In genomic region chr3:111538687-111539086, GRCh38 we compare ENCODE assay signal across 9 cellular contexts. TPM values are rescaled to one million over a fixed set of nuclear protein-coding genes. Genes with fewer than 3 reads are reported as not detected.
DNase-seq lines count a peak whose midpoint lies in the region; ATAC-seq and TF ChIP-seq lines count a peak whose summit lies in the region.
"Had no signal": no experiment of that assay in that cellular context is flagged by ENCODE, and none has a peak within 500 bp of the region (broad histone marks: within the 10 kb centered on the region; RNA-seq: fewer than 3 reads in every experiment).

No MANE protein-coding gene starts in this region.

- H3K4me3 Mint-ChIP-seq in activated T-cell treated with anti-CD3 and anti-CD28 coated beads, Interleukin-2, amount 50 U/mL, for 24 hours, result peak overlapping the region; percentile 70
- peak overlapping the region; percentile 86 for H3K4me3 Mint-ChIP-seq in T-helper 2 cell treated with Interferon-gamma antibody and Interleukin-4, amounts not matched to agents 5 μg/mL and 100 μg/mL, for 36 hours

- peak overlapping the region; percentile 87 for H3K27ac Mint-ChIP-seq in activated T-cell treated with anti-CD3 and anti-CD28 coated beads, Interleukin-2, amount 50 U/mL, for 24 hours
- peak overlapping the region; percentile 89 for H3K27ac Mint-ChIP-seq in T-helper 2 cell treated with Interferon-gamma antibody and Interleukin-4, amounts not matched to agents 5 μg/mL and 100 μg/mL, for 36 hours

- peaks cover 6% of the 10 kb centered on the region for H3K36me3 Mint-ChIP-seq in activated T-cell treated with anti-CD3 and anti-CD28 coated beads, Interleukin-2, amount 50 U/mL, for 24 hours (ENCODE audit: low read depth)
- peaks cover 12% of the 10 kb centered on the region for H3K36me3 Mint-ChIP-seq in T-helper 2 cell treated with Interferon-gamma antibody and Interleukin-4, amounts not matched to agents 5 μg/mL and 100 μg/mL, for 36 hours (ENCODE audit: low read depth)

- no peak for DNase-seq in activated T-cell treated with anti-CD3 and anti-CD28 coated beads, Interleukin-2, amount 50 U/mL, for 24 hours
- no peak for DNase-seq in activated T-cell treated with anti-CD3 and anti-CD28 coated beads, Interleukin-2, amount 50 U/mL, for 1 hour
- peak; percentile 17 for DNase-seq in T-helper 2 cell treated with Interferon-gamma antibody and Interleukin-4, amounts not matched to agents 5 μg/mL and 100 μg/mL, for 36 hours (ENCODE audit: low spot score)
- DNase-seq in omental fat pad (ENCODE audit: low spot score) (no peak), HK-2 (ENCODE audit: unreplicated experiment) (no peak), foreskin melanocyte (no peak), Ammon's horn (ENCODE audit: low spot score) (no peak)

- H3K4me1 Mint-ChIP-seq in activated T-cell treated with anti-CD3 and anti-CD28 coated beads, Interleukin-2, amount 50 U/mL, for 24 hours (ENCODE audit: low read depth), result peaks cover 81% of the 10 kb centered on the region
- peaks cover 54% of the 10 kb centered on the region for H3K4me1 Mint-ChIP-seq in T-helper 2 cell treated with Interferon-gamma antibody and Interleukin-4, amounts not matched to agents 5 μg/mL and 100 μg/mL, for 36 hours (ENCODE audit: low read depth)

- no peak for TF ChIP-seq CTCF in omental fat pad (IDR thresholded peaks at IDR 0.05)

- no peaks in the 10 kb centered on the region for H3K27me3 Mint-ChIP-seq in activated T-cell treated with anti-CD3 and anti-CD28 coated beads, Interleukin-2, amount 50 U/mL, for 24 hours
- no peaks in the 10 kb centered on the region for H3K27me3 Mint-ChIP-seq in T-helper 2 cell treated with Interferon-gamma antibody and Interleukin-4, amounts not matched to agents 5 μg/mL and 100 μg/mL, for 36 hours (ENCODE audit: low read depth)

- ATAC-seq in HG03175 (IDR thresholded peaks at IDR 0.05; ENCODE audit: unreplicated experiment) (peak; percentile 39), omental fat pad (ENCODE audit: low FRiP score) (peak; percentile 52)

- no peaks in the 10 kb centered on the region for H3K9me3 Mint-ChIP-seq in activated T-cell treated with anti-CD3 and anti-CD28 coated beads, Interleukin-2, amount 50 U/mL, for 24 hours
- no peaks in the 10 kb centered on the region for H3K9me3 Mint-ChIP-seq in T-helper 2 cell treated with Interferon-gamma antibody and Interleukin-4, amounts not matched to agents 5 μg/mL and 100 μg/mL, for 36 hours

RNA-seq across cellular contexts. Expression of gene CD96, which starts 3.3 kb away (rescaled TPM):
- total RNA-seq in omental fat pad, result 1 to 10 TPM; 3.8 to 5.0 (median 4.2) TPM

RNA-seq across cellular contexts. Expression of gene ZBED2, which starts 56.5 kb away (rescaled TPM):
- under 1 TPM in 1 of 4 donors, not detected in 3; 0.56 TPM for total RNA-seq in omental fat pad
- total RNA-seq: myocyte had no signal
